ENCODE assay signal across 8 cellular contexts in the genomic region with DNA sequence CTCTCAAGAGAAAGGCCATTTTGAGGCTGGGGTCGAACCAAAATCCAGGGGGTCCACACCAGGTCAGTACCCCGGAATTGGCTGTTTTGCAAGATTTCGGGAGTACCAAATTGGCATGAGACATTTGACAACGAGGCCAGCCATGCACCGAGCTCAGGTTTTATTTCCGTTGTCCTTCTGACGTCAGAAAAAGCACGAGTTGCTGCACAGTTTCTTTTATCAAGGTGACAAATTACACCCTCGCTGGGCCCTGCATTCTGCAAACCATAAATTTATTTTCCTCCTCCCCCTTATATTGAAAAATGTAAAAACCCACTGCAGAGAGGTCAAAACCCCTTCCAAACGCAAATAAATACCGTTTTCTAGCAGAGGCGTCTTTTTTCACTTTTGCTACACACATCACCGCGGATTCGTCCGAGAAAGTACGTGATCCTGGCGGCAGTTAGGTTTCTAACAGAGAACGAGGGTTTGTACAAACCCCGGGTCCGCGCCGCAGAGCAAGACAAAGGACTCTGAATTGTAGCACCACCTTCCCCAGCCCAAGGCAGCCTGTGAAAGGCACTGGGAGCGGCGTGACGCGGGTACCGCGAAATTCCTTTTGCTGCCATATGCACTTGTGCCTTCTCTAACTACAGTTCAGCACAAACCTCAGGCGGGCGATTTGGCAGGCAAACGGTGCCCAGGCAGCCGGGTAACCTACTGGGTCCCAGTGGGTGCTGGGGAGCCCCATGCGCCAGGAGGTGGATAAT. TPM values are rescaled to one million over a fixed set of nuclear protein-coding genes. Genes with fewer than 3 reads are reported as not detected.
DNase-seq lines count a peak whose midpoint lies in the region; ATAC-seq and TF ChIP-seq lines count a peak whose summit lies in the region.

No MANE protein-coding gene starts in this region.

- intact Hi-C loops in PC-9 (cut with micrococcal nuclease; ENCODE audit: unreplicated experiment): loop anchor here (5.0 to 10.0 kb wide), 7 partner anchors 105 to 1008 kb away; a partner anchor contains a TSS

- no peak overlapping the region for H2AFZ ChIP-seq in ACC112 (ENCODE audit: low read length, unreplicated experiment)
- H2AFZ ChIP-seq in GM23248: peak overlapping the region; percentile 85
- H2AFZ ChIP-seq in PC-9: no peak overlapping the region

- no peaks in the 10 kb centered on the region for H3K27me3 ChIP-seq in ACC112 (ENCODE audit: insufficient read depth, low read length)
- H3K27me3 ChIP-seq in GM23248 (replicated peaks; ENCODE audit: insufficient read depth): no peaks in the 10 kb centered on the region
- no peaks in the 10 kb centered on the region for H3K27me3 ChIP-seq in PC-9 (ENCODE audit: insufficient read depth, low read depth)
- no peaks in the 10 kb centered on the region for H3K27me3 ChIP-seq in thoracic aorta (replicated peaks; ENCODE audit: insufficient read depth)

- 7 to 8% methylated on average over 34 of the region's 34 CpGs for WGBS in GM23248 (ENCODE audit: low coverage in 1 of 2, low lambda C conversion rate in 2 of 2, missing lambda C conversion rate in 2 of 2), 2 experiments

- H3K27ac Mint-ChIP-seq in glutamatergic neuron (ENCODE audit: unreplicated experiment): no peak overlapping the region

- H3K79me2 ChIP-seq in ACC112 (ENCODE audit: control insufficient read depth, insufficient read depth, low read length, unreplicated experiment): peaks cover 61% of the 10 kb centered on the region
- peaks cover 64% of the 10 kb centered on the region for H3K79me2 ChIP-seq in GM23248 (ENCODE audit: insufficient read depth)
- H3K79me2 ChIP-seq in PC-9 (ENCODE audit: low read depth): peaks cover 87% of the 10 kb centered on the region

- H3K27me3 Mint-ChIP-seq in glutamatergic neuron (ENCODE audit: unreplicated experiment): peaks cover 18% of the 10 kb centered on the region

- H4K20me1 ChIP-seq in GM23248 (ENCODE audit: insufficient read depth) (peaks cover 8% of the 10 kb centered on the region; the same call in 1 of the 2 replicates), PC-9 (ENCODE audit: insufficient read depth) (peaks cover 25% of the 10 kb centered on the region)

- peaks cover 42% of the 10 kb centered on the region for H3K4me1 ChIP-seq in ACC112 (ENCODE audit: control insufficient read depth, insufficient read depth, low read length, unreplicated experiment)
- peaks cover 44% of the 10 kb centered on the region for H3K4me1 ChIP-seq in GM23248 (ENCODE audit: insufficient read depth)
- peaks cover 52% of the 10 kb centered on the region for H3K4me1 ChIP-seq in PC-9 (replicated peaks; ENCODE audit: insufficient read depth)
- H3K4me1 ChIP-seq in thoracic aorta (ENCODE audit: control insufficient read depth in 1 of 2, low read depth in 2 of 2): peaks cover 3 to 30% of the 10 kb centered on the region in 2 donors

- no peak overlapping the region for H3K4me3 Mint-ChIP-seq in glutamatergic neuron (ENCODE audit: unreplicated experiment)

- peak overlapping the region; percentile 94 for H3K9ac ChIP-seq in GM23248

- H3K4me2 ChIP-seq in GM23248 (ENCODE audit: unreplicated experiment): peak overlapping the region; percentile 90
- peak overlapping the region; percentile 93 for H3K4me2 ChIP-seq in PC-9

- H3K27ac ChIP-seq in ACC112 (ENCODE audit: low read depth, low read length) (peak overlapping the region; percentile 60), GM23248 (peak overlapping the region; percentile 46), PC-9 (peak overlapping the region; percentile 98), thoracic aorta (peak overlapping the region; percentile 61 to 75)

- peak; percentile 10 for ATAC-seq in omental fat pad (ENCODE audit: low FRiP score)
- ATAC-seq in thoracic aorta (ENCODE audit: insufficient number of reproducible peaks, low FRiP score, low read depth): no peak

- CTCF ChIA-PET in PC-9 (lab: Charles Lee): interaction anchor here (0.5 kb wide), 1 partner anchor 108 kb away, joined by 3 read pairs; no protein-coding TSS in a partner anchor

- TSS peak; percentile 18 for BruUV-seq in PC-9 (replicated peaks; lab: Mats Ljungman, UMichigan)

- in situ Hi-C loops in GM23248 (cut with MboI): no loop called here

- H3K9me3 Mint-ChIP-seq in glutamatergic neuron (ENCODE audit: unreplicated experiment): peaks cover 16% of the 10 kb centered on the region

- TF ChIP-seq CTCF in PC-9 (conservative IDR thresholded peaks at IDR 0.05): no peak
- no peak for TF ChIP-seq CTCF in glutamatergic neuron (IDR thresholded peaks at IDR 0.05; ENCODE audit: partially characterized antibody, unreplicated experiment)
- no peak for TF ChIP-seq CTCF in omental fat pad (IDR thresholded peaks at IDR 0.05)
- TF ChIP-seq CTCF in thoracic aorta (IDR thresholded peaks at IDR 0.05): no peak

- H3F3A ChIP-seq in GM23248 (ENCODE audit: insufficient read depth) (peaks cover 28% of the 10 kb centered on the region), PC-9 (ENCODE audit: insufficient read depth, low read depth) (peaks cover 36% of the 10 kb centered on the region)

- H3K4me3 ChIP-seq in ACC112 (ENCODE audit: low read depth, low read length): peak overlapping the region; percentile 95
- H3K4me3 ChIP-seq in GM23248: peak overlapping the region; percentile 99
- H3K4me3 ChIP-seq in PC-9: peak overlapping the region; percentile 89
- H3K4me3 ChIP-seq in thoracic aorta: peak overlapping the region; percentile 96

- H3K9me3 ChIP-seq in GM23248 (ENCODE audit: low read depth) (no peaks in the 10 kb centered on the region), PC-9 (ENCODE audit: insufficient read depth, low read depth) (no peaks in the 10 kb centered on the region), thoracic aorta (no peaks in the 10 kb centered on the region)

- H3K36me3 ChIP-seq in ACC112 (ENCODE audit: insufficient read depth, low read length): no peaks in the 10 kb centered on the region
- no peaks in the 10 kb centered on the region for H3K36me3 ChIP-seq in GM23248 (ENCODE audit: low read depth)
- peaks cover 42% of the 10 kb centered on the region; the same call in 1 of the 2 replicates for H3K36me3 ChIP-seq in PC-9 (ENCODE audit: low read depth)
- no peaks in the 10 kb centered on the region for H3K36me3 ChIP-seq in thoracic aorta

- DNase-seq in GM23248 (peak; percentile 77), PC-9 (peak; percentile 47 to 50), glutamatergic neuron (peak; percentile 68), omental fat pad (ENCODE audit: low spot score) (peak; percentile 27), thoracic aorta (ENCODE audit: low spot score) (no peak), H4 (ENCODE audit: low spot score) (no peak)
- DNase-seq in activated gamma-delta T cell treated with anti-CD3 and anti-CD28 coated beads, Interleukin-2, amount 50 U/mL, for 16 hours (ENCODE audit: low read depth): peak; percentile 48

- no peaks in the 10 kb centered on the region for H3K9me2 ChIP-seq in GM23248 (ENCODE audit: insufficient read depth)
- H3K9me2 ChIP-seq in PC-9 (ENCODE audit: insufficient read depth): no peaks in the 10 kb centered on the region

- POLR2A ChIA-PET in PC-9 (lab: Charles Lee; ENCODE audit: unreplicated experiment): interaction anchor here (0.5 to 1.2 kb wide), 4 partner anchors 45 to 104 kb away, joined by 3 to 7 read pairs (median 3); no protein-coding TSS in a partner anchor

- H3K4me1 Mint-ChIP-seq in glutamatergic neuron (ENCODE audit: low read depth, unreplicated experiment): peaks cover 31% of the 10 kb centered on the region

- no peaks in the 10 kb centered on the region for H3K36me3 Mint-ChIP-seq in glutamatergic neuron (ENCODE audit: unreplicated experiment)

RNA-seq across cellular contexts. Expression of a gene that starts 1.8 kb away (rescaled TPM):
- total RNA-seq in GM23248 (2014; rRNA removed; shearing (Covaris generic)): 79.9 and 81.7 TPM in 2 replicates
- polyA plus RNA-seq in GM23248 (2016; fragmentation: Nextera tagmentation; extraction: Ambion mirVana): 88.7 and 92.0 TPM in 2 replicates
- total RNA-seq in PC-9 (2021): 77.7 and 131 TPM in 2 replicates
- 232 TPM for total RNA-seq in glutamatergic neuron (ENCODE audit: unreplicated experiment)
- 10 to 100 TPM; 14.8 to 48.5 (median 28.4) TPM for total RNA-seq in omental fat pad
- total RNA-seq in thoracic aorta: 10 to 100 TPM; 22.1 to 77.0 TPM
- total RNA-seq in H4 (2014; rRNA removed; shearing (Covaris generic)): 75.5 and 111 TPM in 2 replicates

Comparison
In these comparisons a context has a peak if more than half of its experiments do, and no peak if none do; other contexts are left out.
1. H3K27ac ChIP-seq: peak in every context shown above with its lines; median percentile 98 in PC-9; 68 in thoracic aorta; 60 in ACC112; 46 in GM23248.
2. DNase-seq: peak in GM23248 (single experiment), PC-9 (2 of 2), activated gamma-delta T cell treated with anti-CD3 and anti-CD28 coated beads, Interleukin-2, amount 50 U/mL, for 16 hours (single experiment), glutamatergic neuron (single experiment) and omental fat pad (single experiment); none in thoracic aorta (single experiment) and H4 (single experiment).
3. Peak in every context shown above with its lines, with median percentiles within 50 percentile points of each other: H3K4me3 ChIP-seq.